8 cellular contexts compared by ENCODE assay signal in genomic region chr4:108168672-108169562, GRCh38. TPM values are rescaled to one million over a fixed set of nuclear protein-coding genes. Genes with fewer than 3 reads are reported as not detected.
DNase-seq lines count a peak whose midpoint lies in the region; ATAC-seq lines count a peak whose summit lies in the region.

Gene LEF1, minus strand, starts transcription at chr4:108168932. Its CDS starts 1,165 bp downstream, at chr4:108167767.

- H3K9ac ChIP-seq in muscle layer of colon (ENCODE audit: low read length): no peak within 1 kb of the TSS

- peak within 1 kb of the TSS; percentile 74 for H3K27ac ChIP-seq in effector memory CD4-positive, alpha-beta T cell (ENCODE audit: insufficient read depth, low read length, poor library complexity, severe bottlenecking)
- no peak within 1 kb of the TSS for H3K27ac ChIP-seq in muscle layer of colon (ENCODE audit: low read depth, low read length)

- peak within 1 kb of the TSS; percentile 88 to 96 for H3K4me3 Mint-ChIP-seq in stimulated activated naive CD8-positive, alpha-beta T cell treated with anti-CD3 and anti-CD28 coated beads, Interleukin-15, amount 100 ng/mL, for 72 hours

- H3K9me3 ChIP-seq in effector memory CD4-positive, alpha-beta T cell (ENCODE audit: control insufficient read depth, low read length): no peaks in the 10 kb centered on the region
- H3K9me3 ChIP-seq in muscle layer of colon (ENCODE audit: low read length): peaks cover 4% of the 10 kb centered on the region

- H3K9me3 Mint-ChIP-seq in stimulated activated naive CD8-positive, alpha-beta T cell treated with anti-CD3 and anti-CD28 coated beads, Interleukin-15, amount 100 ng/mL, for 72 hours: no peaks in the 10 kb centered on the region

- H3K27me3 ChIP-seq in effector memory CD4-positive, alpha-beta T cell (replicated peaks; ENCODE audit: control insufficient read depth, insufficient read depth, low read length, poor library complexity, severe bottlenecking): peaks cover 11% of the 10 kb centered on the region
- H3K27me3 ChIP-seq in muscle layer of colon (ENCODE audit: control insufficient read depth in 1 of 2, insufficient read depth in 2 of 2, low read length in 2 of 2): peaks cover 67 to 97% of the 10 kb centered on the region in 2 donors

- peaks cover 39% of the 10 kb centered on the region for H3K4me1 ChIP-seq in effector memory CD4-positive, alpha-beta T cell (ENCODE audit: control insufficient read depth, insufficient read depth, low read length, poor library complexity, severe bottlenecking)
- peaks cover 36% of the 10 kb centered on the region for H3K4me1 ChIP-seq in muscle layer of colon (ENCODE audit: insufficient read depth, low read length)

- peak; percentile 52 for ATAC-seq in stimulated activated naive CD8-positive, alpha-beta T cell treated with anti-CD3 and anti-CD28 coated beads, Interleukin-15, amount 100 ng/mL, for 72 hours

- peak within 1 kb of the TSS; percentile 97 to 98 for H3K27ac Mint-ChIP-seq in stimulated activated naive CD8-positive, alpha-beta T cell treated with anti-CD3 and anti-CD28 coated beads, Interleukin-15, amount 100 ng/mL, for 72 hours

- peak within 1 kb of the TSS; percentile 95 for H3K4me3 ChIP-seq in effector memory CD4-positive, alpha-beta T cell (ENCODE audit: insufficient read depth, low read depth, low read length, poor library complexity, severe bottlenecking)
- H3K4me3 ChIP-seq in muscle layer of colon (ENCODE audit: low read depth in 1 of 2, low read length in 2 of 2): peak within 1 kb of the TSS; percentile 66 to 73

- DNase-seq in D341Med (ENCODE audit: low spot score) (peak; percentile 58), H4 (ENCODE audit: low spot score) (peak; percentile 56), NCI-H1417 treated with DMSO at 0.1 percent for 48 hours (lab: John Stamatoyannopoulos, UW) (peak; percentile 39), C1 segment of cervical spinal cord (lab: John Stamatoyannopoulos, UW) (no peak)
- DNase-seq in activated CD4-positive, alpha-beta T cell treated with anti-CD3 and anti-CD28 coated beads, Interleukin-2, amount 50 U/mL, for 1 hour: peak; percentile 74
- peak; percentile 19 to 37 (median 36) for DNase-seq in effector memory CD4-positive, alpha-beta T cell
- DNase-seq in stimulated activated naive CD8-positive, alpha-beta T cell treated with anti-CD3 and anti-CD28 coated beads, Interleukin-15, amount 100 ng/mL, for 72 hours: peak; percentile 87

- H3K36me3 ChIP-seq in effector memory CD4-positive, alpha-beta T cell (ENCODE audit: control insufficient read depth, insufficient read depth, low read length): no peaks in the 10 kb centered on the region
- no peaks in the 10 kb centered on the region for H3K36me3 ChIP-seq in muscle layer of colon (ENCODE audit: insufficient read depth, low read length)

- no peaks in the 10 kb centered on the region for H3K27me3 Mint-ChIP-seq in stimulated activated naive CD8-positive, alpha-beta T cell treated with anti-CD3 and anti-CD28 coated beads, Interleukin-15, amount 100 ng/mL, for 72 hours

- H3K4me1 Mint-ChIP-seq in stimulated activated naive CD8-positive, alpha-beta T cell treated with anti-CD3 and anti-CD28 coated beads, Interleukin-15, amount 100 ng/mL, for 72 hours: peaks cover 35% of the 10 kb centered on the region

RNA-seq across cellular contexts. Expression of gene LEF1, which starts in this region (rescaled TPM):
- 33.0 and 37.2 TPM in 2 replicates for total RNA-seq in H4 (2014; rRNA removed; shearing (Covaris generic))

Comparison
In these comparisons a context has a peak if more than half of its experiments do, and no peak if none do; other contexts are left out.
1. DNase-seq: peak in D341Med (single experiment), H4 (single experiment), NCI-H1417 treated with DMSO at 0.1 percent for 48 hours (single experiment), activated CD4-positive, alpha-beta T cell treated with anti-CD3 and anti-CD28 coated beads, Interleukin-2, amount 50 U/mL, for 1 hour (single experiment), effector memory CD4-positive, alpha-beta T cell (3 of 3) and stimulated activated naive CD8-positive, alpha-beta T cell treated with anti-CD3 and anti-CD28 coated beads, Interleukin-15, amount 100 ng/mL, for 72 hours (2 of 2); none in C1 segment of cervical spinal cord (0 of 14).